Comparison of ENCODE assay signal across 8 cellular contexts in genomic region chr11:67483498-67483798, GRCh38. TPM values are rescaled to one million over a fixed set of nuclear protein-coding genes. Genes with fewer than 3 reads are reported as not detected.
DNase-seq lines count a peak whose midpoint lies in the region; ATAC-seq and TF ChIP-seq lines count a peak whose summit lies in the region.

No MANE protein-coding gene starts in this region.

- H3K27ac ChIP-seq in CD4-positive, alpha-beta memory T cell (ENCODE audit: low read depth, low read length) = peak overlapping the region; percentile 91
- no peak overlapping the region for H3K27ac ChIP-seq in PC-3 (ENCODE audit: low read length)
- H3K27ac ChIP-seq in parathyroid adenoma = peak overlapping the region; percentile 77

- no peaks in the 10 kb centered on the region for H3K9me3 ChIP-seq in CD4-positive, alpha-beta memory T cell (ENCODE audit: control insufficient read depth in 1 of 2, low read length in 2 of 2)
- no peaks in the 10 kb centered on the region for H3K9me3 ChIP-seq in PC-3 (ENCODE audit: low read length)
- no peaks in the 10 kb centered on the region for H3K9me3 ChIP-seq in parathyroid adenoma (ENCODE audit: control insufficient read depth, low read length)

- POLR2A ChIA-PET in CD4-positive, alpha-beta memory T cell (lab: Charles Lee; ENCODE audit: partially characterized antibody) = interaction anchor here (0.9 to 16.2 kb wide), 21 partner anchors 9 to 243 kb away, joined by 3 to 279 read pairs (median 11); partner anchors contain the start of genes CDK2AP2, CORO1B, PITPNM1 and POLD4
- POLR2A ChIA-PET in PC-3 (lab: Charles Lee; ENCODE audit: unreplicated experiment) = no interaction called here

- no peaks in the 10 kb centered on the region for H4K20me1 ChIP-seq in PC-3 (ENCODE audit: low read length)

- TF ChIP-seq CTCF in PC-3 (conservative IDR thresholded peaks at IDR 0.05; ENCODE audit: low read depth, low read length) (no peak), endothelial cell (IDR thresholded peaks at IDR 0.05; ENCODE audit: unreplicated experiment) (no peak), parathyroid adenoma (IDR thresholded peaks at IDR 0.05) (no peak)

- peak overlapping the region; percentile 64 to 78 for H3K4me3 ChIP-seq in CD4-positive, alpha-beta memory T cell (ENCODE audit: low read length in 2 of 2)
- H3K4me3 ChIP-seq in PC-3 (ENCODE audit: low read length) = peak overlapping the region; percentile 73
- H3K4me3 ChIP-seq in parathyroid adenoma (ENCODE audit: low read depth, low read length) = peak overlapping the region; percentile 82

- H3K4me2 ChIP-seq in PC-3 (ENCODE audit: low read length) (peak overlapping the region; percentile 90), parathyroid adenoma (ENCODE audit: low read length) (peak overlapping the region; percentile 91)

- no peaks in the 10 kb centered on the region for H3K9me2 ChIP-seq in PC-3 (replicated peaks; ENCODE audit: low read length)

- CTCF ChIA-PET in CD4-positive, alpha-beta memory T cell (lab: Charles Lee; ENCODE audit: partially characterized antibody) = interaction anchor here (0.8 to 1.7 kb wide), 10 partner anchors 9 to 82 kb away, joined by 3 to 9 read pairs (median 4); partner anchors contain the start of genes PPP1CA, PTPRCAP and TMEM134
- CTCF ChIA-PET in PC-3 (lab: Charles Lee) = no interaction called here

- H3K36me3 ChIP-seq in CD4-positive, alpha-beta memory T cell (ENCODE audit: insufficient read depth, low read length) = peaks cover 8% of the 10 kb centered on the region
- H3K36me3 ChIP-seq in PC-3 (ENCODE audit: low read depth, low read length) (no peaks in the 10 kb centered on the region; the same call in 1 of the 2 replicates), parathyroid adenoma (ENCODE audit: control insufficient read depth, insufficient read depth, low read length) (no peaks in the 10 kb centered on the region)

- H3K4me1 ChIP-seq in CD4-positive, alpha-beta memory T cell (ENCODE audit: insufficient read depth, low read length) = peaks cover 60% of the 10 kb centered on the region
- H3K4me1 ChIP-seq in PC-3 (ENCODE audit: insufficient read depth, low read length) (peaks cover 15% of the 10 kb centered on the region), parathyroid adenoma (no peaks in the 10 kb centered on the region)

- H3K4me1 Mint-ChIP-seq in CD4-positive, alpha-beta memory T cell = peaks cover 42 to 62% (median 52%) of the 10 kb centered on the region in 4 donors
- H3K4me1 Mint-ChIP-seq in endothelial cell (ENCODE audit: unreplicated experiment) = peaks cover 16% of the 10 kb centered on the region

- H3K9me3 Mint-ChIP-seq in CD4-positive, alpha-beta memory T cell = no peaks in the 10 kb centered on the region
- no peaks in the 10 kb centered on the region for H3K9me3 Mint-ChIP-seq in endothelial cell (ENCODE audit: unreplicated experiment)

- H3F3A ChIP-seq in PC-3 (ENCODE audit: low read length, unreplicated experiment) = no peaks in the 10 kb centered on the region

- H2AFZ ChIP-seq in PC-3 (ENCODE audit: low read length) (peak overlapping the region; percentile 82), parathyroid adenoma (peak overlapping the region; percentile 87)

- peaks cover 9 to 28% of the 10 kb centered on the region in 2 donors for H3K36me3 Mint-ChIP-seq in CD4-positive, alpha-beta memory T cell
- H3K36me3 Mint-ChIP-seq in endothelial cell (ENCODE audit: low read depth, unreplicated experiment) = peaks cover 24% of the 10 kb centered on the region

- H3K27me3 ChIP-seq in CD4-positive, alpha-beta memory T cell (ENCODE audit: insufficient read depth, low read length) = no peaks in the 10 kb centered on the region
- H3K27me3 ChIP-seq in PC-3 (ENCODE audit: low read length) (no peaks in the 10 kb centered on the region), parathyroid adenoma (ENCODE audit: control insufficient read depth, insufficient read depth, low read length) (no peaks in the 10 kb centered on the region)

- intact Hi-C loops in CD4-positive, alpha-beta memory T cell (cut with micrococcal nuclease) = loop anchor here (1.0 to 2.0 kb wide), 3 partner anchors 19 to 131 kb away; partner anchors contain the start of gene POLD4
- intact Hi-C loops in PC-3 (cut with micrococcal nuclease) = loop anchor here (2.0 kb wide), 1 partner anchor 21 kb away; the partner anchor contains the start of gene PITPNM1

- H3K79me2 ChIP-seq in PC-3 (ENCODE audit: low read length) (peaks cover 23% of the 10 kb centered on the region), parathyroid adenoma (peaks cover 2% of the 10 kb centered on the region)

- no peak for DNase-seq in CD4-positive, alpha-beta memory T cell
- DNase-seq in PC-3 = no peak
- no peak for DNase-seq in endothelial cell (ENCODE audit: low spot score)
- no peak for DNase-seq in activated effector memory CD4-positive, alpha-beta T cell treated with anti-CD3 and anti-CD28 coated beads, Interleukin-2, amount 50 U/mL, for 16 hours
- DNase-seq in epidermal melanocyte (ENCODE audit: insufficient read length, low spot score) = no peak
- no peak for DNase-seq in mucosa of gallbladder (ENCODE audit: low spot score)

- peak overlapping the region; percentile 73 for H3K9ac ChIP-seq in PC-3 (ENCODE audit: low read length)
- H3K9ac ChIP-seq in parathyroid adenoma = no peak overlapping the region

- peak overlapping the region; percentile 94 to 100 (median 99) for H3K27ac Mint-ChIP-seq in CD4-positive, alpha-beta memory T cell
- H3K27ac Mint-ChIP-seq in endothelial cell (ENCODE audit: unreplicated experiment) = peak overlapping the region; percentile 96

- no peak for ATAC-seq in PC-3
- ATAC-seq in HG03280 (IDR thresholded peaks at IDR 0.05; ENCODE audit: unreplicated experiment) = no peak

- H3K27me3 Mint-ChIP-seq in CD4-positive, alpha-beta memory T cell = no peaks in the 10 kb centered on the region
- H3K27me3 Mint-ChIP-seq in endothelial cell (ENCODE audit: unreplicated experiment) = peaks cover 14% of the 10 kb centered on the region

- BruUV-seq in PC-3 (replicated peaks; lab: Mats Ljungman, UMichigan) = no TSS peak

- H3K4me3 Mint-ChIP-seq in CD4-positive, alpha-beta memory T cell = peak overlapping the region; percentile 95 to 100 (median 98)
- peak overlapping the region; percentile 93 for H3K4me3 Mint-ChIP-seq in endothelial cell (ENCODE audit: unreplicated experiment)

RNA-seq across cellular contexts. Expression of gene AIP, which starts 0.6 kb away (rescaled TPM):
- 100 to 1,000 TPM; 131 to 132 TPM for total RNA-seq in CD4-positive, alpha-beta memory T cell
- 100 to 1,000 TPM; 152 to 185 TPM for polyA plus RNA-seq in CD4-positive, alpha-beta memory T cell
- total RNA-seq in PC-3 (2014; rRNA removed) (155 and 171 TPM in 2 replicates), endothelial cell (ENCODE audit: unreplicated experiment) (32.9 TPM), mucosa of gallbladder (94.2 TPM)

RNA-seq across cellular contexts. Expression of gene TMEM134, which starts 14.4 kb away (rescaled TPM):
- total RNA-seq in CD4-positive, alpha-beta memory T cell = 10 to 100 TPM; 90.1 to 99.1 TPM
- 100 to 1,000 TPM; 152 to 162 TPM for polyA plus RNA-seq in CD4-positive, alpha-beta memory T cell
- total RNA-seq in PC-3 (2014; rRNA removed) (73.5 and 107 TPM in 2 replicates), endothelial cell (ENCODE audit: unreplicated experiment) (47.4 TPM), mucosa of gallbladder (75.1 TPM)

RNA-seq across cellular contexts. Expression of gene PITPNM1, which starts 21.7 kb away (rescaled TPM):
- 100 to 1,000 TPM; 137 to 143 TPM for total RNA-seq in CD4-positive, alpha-beta memory T cell
- polyA plus RNA-seq in CD4-positive, alpha-beta memory T cell = 10 to 100 TPM; 15.0 to 43.6 TPM
- 79.8 and 95.4 TPM in 2 replicates for total RNA-seq in PC-3 (2014; rRNA removed)
- 11.5 TPM for total RNA-seq in endothelial cell (ENCODE audit: unreplicated experiment)
- 51.0 TPM for total RNA-seq in mucosa of gallbladder

RNA-seq across cellular contexts. Expression of gene CDK2AP2, which starts 24.5 kb away (rescaled TPM):
- total RNA-seq in CD4-positive, alpha-beta memory T cell = 10 to 100 TPM; 85.8 to 86.0 TPM
- polyA plus RNA-seq in CD4-positive, alpha-beta memory T cell = 100 to 1,000 TPM in 1 of 2 donors, 10 to 100 TPM in 1; 83.3 to 152 TPM
- total RNA-seq in PC-3 (2014; rRNA removed) (74.9 and 87.4 TPM in 2 replicates), endothelial cell (ENCODE audit: unreplicated experiment) (27.8 TPM), mucosa of gallbladder (95.5 TPM)

RNA-seq across cellular contexts. Expression of gene CABP4, which starts 28.3 kb away (rescaled TPM):
- 1 to 10 TPM; 1.4 to 2.3 TPM for total RNA-seq in CD4-positive, alpha-beta memory T cell
- under 1 TPM; 0.27 to 0.84 TPM for polyA plus RNA-seq in CD4-positive, alpha-beta memory T cell
- total RNA-seq in PC-3 (2014; rRNA removed) (0.55 TPM in 1 of 2 replicates, not detected in the other), endothelial cell (ENCODE audit: unreplicated experiment) (not detected), mucosa of gallbladder (3.8 TPM)
